ENCODE assay signal across 12 cellular contexts in the genomic region with DNA sequence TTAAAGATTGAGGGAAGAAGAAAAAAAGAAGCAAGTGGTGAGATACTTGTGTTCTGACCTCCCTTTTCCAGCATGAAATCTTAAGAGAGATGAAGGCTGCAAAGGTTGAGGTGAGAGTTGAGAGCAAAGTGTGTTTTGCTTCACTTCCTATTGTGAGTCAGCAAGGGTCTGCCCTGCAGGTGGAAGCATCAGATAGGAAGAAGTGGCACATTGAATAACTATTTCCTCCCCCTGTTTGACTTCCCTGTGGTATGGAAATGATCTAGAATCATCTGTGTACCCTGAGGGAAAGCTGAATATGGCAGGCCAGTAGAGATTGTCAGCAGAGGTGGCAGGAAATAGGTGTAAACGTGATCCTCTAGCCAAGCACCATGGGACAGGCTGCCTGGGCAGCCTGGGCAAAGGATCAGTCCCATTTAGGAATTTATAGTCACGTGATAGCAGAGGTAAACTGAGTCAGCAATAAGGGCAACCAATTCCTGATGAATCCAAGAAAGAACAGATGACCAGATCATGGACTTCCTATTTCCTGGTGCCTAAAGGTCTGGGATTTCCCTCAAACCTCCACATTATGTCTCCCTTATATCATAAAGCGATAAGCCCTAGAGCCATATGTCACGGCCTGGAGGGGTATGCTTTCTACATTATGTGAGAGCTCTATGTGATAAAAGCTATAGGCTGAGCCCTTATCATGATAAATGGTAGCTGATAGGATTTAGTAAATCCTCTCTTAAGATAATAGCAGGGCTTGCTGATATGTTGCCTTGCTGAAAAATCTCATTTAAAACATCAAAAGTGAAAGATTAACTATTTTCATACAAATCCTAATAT.
"Had no signal": no experiment of that assay in that cellular context is flagged by ENCODE, and none has a peak within 500 bp of the region (broad histone marks: within the 10 kb centered on the region; RNA-seq: fewer than 3 reads in every experiment).

No MANE protein-coding gene starts in this region.

- H3K4me1 Mint-ChIP-seq: activated naive CD8-positive, alpha-beta T cell treated with anti-CD3 and anti-CD28 coated beads for 36 hours; neural progenitor cell; stimulated activated memory B cell treated with anti-CD40 and anti-IgM and Interleukin-4, amounts not matched to agents 10 μg/mL and 1 μg/mL and 100 μg/mL, for 72 hours had no signal

- H3K4me2 ChIP-seq: neural progenitor cell had no signal

- H3K4me3 Mint-ChIP-seq: activated CD4-positive, alpha-beta memory T cell treated with anti-CD3 and anti-CD28 coated beads, Interleukin-2, amount 10 ng/mL, durations not matched to agents 7 days and 5 days; activated naive CD8-positive, alpha-beta T cell treated with anti-CD3 and anti-CD28 coated beads for 36 hours; neural progenitor cell; stimulated activated memory B cell treated with anti-CD40 and anti-IgM and Interleukin-4, amounts not matched to agents 10 μg/mL and 1 μg/mL and 100 μg/mL, for 72 hours had no signal

- H3K4me3 ChIP-seq: gastroesophageal sphincter, heart right ventricle, neural progenitor cell had no signal

- H3K36me3 Mint-ChIP-seq: activated naive CD8-positive, alpha-beta T cell treated with anti-CD3 and anti-CD28 coated beads for 36 hours; stimulated activated memory B cell treated with anti-CD40 and anti-IgM and Interleukin-4, amounts not matched to agents 10 μg/mL and 1 μg/mL and 100 μg/mL, for 72 hours had no signal

- ATAC-seq: gastroesophageal sphincter; heart right ventricle; stimulated activated memory B cell treated with anti-CD40 and anti-IgM and Interleukin-4, amounts not matched to agents 10 μg/mL and 1 μg/mL and 100 μg/mL, for 72 hours had no signal

- H2AFZ ChIP-seq: neural progenitor cell had no signal

- H3K27me3 ChIP-seq: brain microvascular endothelial cell, gastroesophageal sphincter, heart right ventricle, neural progenitor cell had no signal

- H3K9ac ChIP-seq: neural progenitor cell had no signal

- FAIRE-seq: islet of Langerhans had no signal

- H3K4me1 ChIP-seq: gastroesophageal sphincter, neural progenitor cell had no signal

- H3K36me3 ChIP-seq: brain microvascular endothelial cell, gastroesophageal sphincter, heart right ventricle, neural progenitor cell had no signal

- H3K9me3 ChIP-seq: gastroesophageal sphincter had no signal

- DNase-seq: activated CD4-positive, alpha-beta memory T cell treated with anti-CD3 and anti-CD28 coated beads, Interleukin-2, amount 10 ng/mL, durations not matched to agents 7 days and 5 days; activated naive CD8-positive, alpha-beta T cell treated with anti-CD3 and anti-CD28 coated beads for 36 hours; activated T-cell treated with anti-CD3 and anti-CD28 coated beads, Interleukin-2, amount 50 U/mL, for 48 hours; anterior cingulate cortex; brain microvascular endothelial cell; effector CD8-positive, alpha-beta T cell; heart right ventricle; T-helper 1 cell had no signal

- H3K27ac ChIP-seq: brain microvascular endothelial cell, gastroesophageal sphincter, heart right ventricle, neural progenitor cell had no signal

- H3K27me3 Mint-ChIP-seq: activated CD4-positive, alpha-beta memory T cell treated with anti-CD3 and anti-CD28 coated beads, Interleukin-2, amount 10 ng/mL, durations not matched to agents 7 days and 5 days had no signal

- H3K27ac Mint-ChIP-seq: activated CD4-positive, alpha-beta memory T cell treated with anti-CD3 and anti-CD28 coated beads, Interleukin-2, amount 10 ng/mL, durations not matched to agents 7 days and 5 days; activated naive CD8-positive, alpha-beta T cell treated with anti-CD3 and anti-CD28 coated beads for 36 hours; neural progenitor cell; stimulated activated memory B cell treated with anti-CD40 and anti-IgM and Interleukin-4, amounts not matched to agents 10 μg/mL and 1 μg/mL and 100 μg/mL, for 72 hours had no signal
